1 cellular context compared by ENCODE assay signal in the genomic region with DNA sequence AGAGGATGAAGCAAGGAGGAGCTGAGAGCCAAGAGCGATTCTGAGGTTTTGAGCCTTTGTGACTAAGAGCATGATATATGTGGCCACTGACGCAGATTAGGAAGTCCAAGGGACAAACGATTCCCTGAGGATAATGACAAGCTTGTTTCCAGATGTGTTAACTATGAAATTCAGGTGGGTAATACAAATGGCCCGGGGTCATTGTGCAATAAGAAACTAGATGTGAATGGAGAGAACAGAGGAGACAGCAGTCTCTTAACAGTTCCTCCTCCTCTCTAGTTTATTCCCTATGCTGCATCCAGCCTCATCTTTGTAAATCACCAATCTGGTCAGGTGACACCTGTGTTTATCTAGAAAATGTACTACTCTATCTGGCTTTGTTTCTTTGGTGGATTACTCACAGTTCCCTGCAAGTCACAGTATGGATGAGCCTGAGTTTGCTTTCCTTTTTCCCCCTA.
TF ChIP-seq lines count a peak whose summit lies in the region.

No MANE protein-coding gene starts in this region.

TF ChIP-seq in K562, 482 proteins besides CTCF, POLR2A, EP300 and RAD21 (continued from another document):
- TF ChIP-seq ZNF197 (CRISPR knock-in tag; IDR thresholded peaks at IDR 0.05; ENCODE audit: low read depth) (no peak), ZNF324 (CRISPR knock-in tag; IDR thresholded peaks at IDR 0.05) (no peak), CBFB (CRISPR knock-in tag; IDR thresholded peaks at IDR 0.05) (no peak), NUFIP1 (IDR thresholded peaks at IDR 0.05; ENCODE audit: partially characterized antibody) (no peak)
